Comparison of ENCODE assay signal across 21 cellular contexts in genomic region chr2:20175267-20175666, GRCh38. TPM values are rescaled to one million over a fixed set of nuclear protein-coding genes. Genes with fewer than 3 reads are reported as not detected.
"Had no signal": no experiment of that assay in that cellular context is flagged by ENCODE, and none has a peak within 500 bp of the region (broad histone marks: within the 10 kb centered on the region; RNA-seq: fewer than 3 reads in every experiment).

No MANE protein-coding gene starts in this region.

- H3K27me3 Mint-ChIP-seq: dendritic cell treated with granulocyte-macrophage colony-stimulating factor and Interleukin-4, amounts not matched to agents 40 ng/mL and 50 ng/mL, for 4 days had no signal

- H3K4me3 ChIP-seq: esophagus squamous epithelium, gastroesophageal sphincter, lung, sigmoid colon, skin epidermis, tibial nerve, upper lobe of right lung had no signal

- ATAC-seq: gastroesophageal sphincter; left cardiac atrium; left ventricle myocardium superior; naive thymus-derived CD4-positive, alpha-beta T cell; upper lobe of right lung had no signal

- H3K4me3 Mint-ChIP-seq: dendritic cell treated with granulocyte-macrophage colony-stimulating factor and Interleukin-4, amounts not matched to agents 40 ng/mL and 50 ng/mL, for 4 days; immature natural killer cell; naive thymus-derived CD4-positive, alpha-beta T cell; nephron progenitor cell had no signal

- H3K27ac Mint-ChIP-seq: dendritic cell treated with granulocyte-macrophage colony-stimulating factor and Interleukin-4, amounts not matched to agents 40 ng/mL and 50 ng/mL, for 4 days; immature natural killer cell; naive thymus-derived CD4-positive, alpha-beta T cell; nephron progenitor cell had no signal

- H3K27me3 ChIP-seq: esophagus squamous epithelium, gastroesophageal sphincter, sigmoid colon, tibial nerve, upper lobe of right lung had no signal

- H3K9me3 Mint-ChIP-seq: dendritic cell treated with granulocyte-macrophage colony-stimulating factor and Interleukin-4, amounts not matched to agents 40 ng/mL and 50 ng/mL, for 4 days; immature natural killer cell; naive thymus-derived CD4-positive, alpha-beta T cell; nephron progenitor cell had no signal

- H3K4me1 Mint-ChIP-seq: immature natural killer cell; naive thymus-derived CD4-positive, alpha-beta T cell had no signal

- H3K36me3 ChIP-seq: esophagus squamous epithelium, gastroesophageal sphincter, sigmoid colon, tibial nerve, upper lobe of right lung had no signal

- H3K9me3 ChIP-seq: esophagus squamous epithelium, gastroesophageal sphincter, sigmoid colon, tibial nerve, upper lobe of right lung had no signal

- H3K27ac ChIP-seq: gastroesophageal sphincter, parathyroid adenoma, sigmoid colon, tibial nerve, upper lobe of right lung had no signal

- DNase-seq: esophagus squamous epithelium; foreskin fibroblast; glutamatergic neuron; immature natural killer cell; kidney; left cardiac atrium; left ventricle myocardium superior; mesendoderm; naive thymus-derived CD4-positive, alpha-beta T cell; nephron progenitor cell; sigmoid colon; stimulated activated CD4-positive, alpha-beta T cell treated with anti-CD3 and anti-CD28 coated beads, Interleukin-12 subunit alpha, Interleukin-12 subunit beta, amount 100 ng/mL, for 4 hours; stimulated activated naive CD4-positive, alpha-beta T cell treated with Interleukin-2 at 50 U/mL for 16 hours; upper lobe of right lung had no signal

- H3K4me1 ChIP-seq: gastroesophageal sphincter, parathyroid adenoma, sigmoid colon had no signal

- H3K36me3 Mint-ChIP-seq: immature natural killer cell; naive thymus-derived CD4-positive, alpha-beta T cell had no signal

RNA-seq across cellular contexts. Expression of gene SDC1, which starts 49.7 kb away (rescaled TPM):
- total RNA-seq: mononuclear cell had no signal
- polyA plus RNA-seq: immature natural killer cell; naive thymus-derived CD4-positive, alpha-beta T cell had no signal
